1 cellular context compared by ENCODE assay signal in genomic region chr19:57748029-57748428, GRCh38.
TF ChIP-seq lines count a peak whose summit lies in the region.

No MANE protein-coding gene starts in this region.

TF ChIP-seq in IMR-90, 13 proteins besides CTCF, POLR2A, EP300 and RAD21 (continued from another document):
- no peak for TF ChIP-seq RFX5 (IDR thresholded peaks at IDR 0.05; ENCODE audit: low read depth, low read length)
- TF ChIP-seq CHD1 (IDR thresholded peaks at IDR 0.05; ENCODE audit: low read depth, low read length) = no peak
- TF ChIP-seq MAFK (IDR thresholded peaks at IDR 0.05; ENCODE audit: low read depth, low read length) = no peak
- no peak for TF ChIP-seq MXI1 (IDR thresholded peaks at IDR 0.05; ENCODE audit: borderline replicate concordance, low read depth, low read length)
- no peak for TF ChIP-seq FOS (IDR thresholded peaks at IDR 0.05; ENCODE audit: low read depth, low read length)
- no peak for TF ChIP-seq USF2 (IDR thresholded peaks at IDR 0.05; ENCODE audit: low read depth, low read length)
- no peak for TF ChIP-seq NFE2L2 (IDR thresholded peaks at IDR 0.05; ENCODE audit: low read depth, low read length)
